1 cellular context compared by ENCODE assay signal in genomic region chr4:4541661-4542570, GRCh38.
TF ChIP-seq lines count a peak whose summit lies in the region.

TSS of gene STX18 (minus strand) at chr4:4542048. CDS start at chr4:4541964, 84 bp downstream.

TF ChIP-seq in HepG2, 621 proteins besides CTCF, POLR2A, EP300 and RAD21 (continued from another document and continues in another):
- TF ChIP-seq ZBTB40 (IDR thresholded peaks at IDR 0.05), result peak; percentile 71
- TF ChIP-seq ZBTB40 (CRISPR knock-in tag; IDR thresholded peaks at IDR 0.05), result peak; percentile 96
- TF ChIP-seq ZFP90 (CRISPR knock-in tag; IDR thresholded peaks at IDR 0.05; ENCODE audit: borderline replicate concordance), result peak; percentile 93
- 0 out of 2 replicates have a peak, but pooled peaks have one; percentile 31 for TF ChIP-seq ADNP (CRISPR knock-in tag; IDR thresholded peaks at IDR 0.05)
- TF ChIP-seq THAP8 (CRISPR knock-in tag; IDR thresholded peaks at IDR 0.05; ENCODE audit: borderline replicate concordance), result no peak
- peak; percentile 73; the same call in 1 of the 2 replicates for TF ChIP-seq ZNF124 (CRISPR knock-in tag; IDR thresholded peaks at IDR 0.05)
- no peak for TF ChIP-seq ZFP36 (IDR thresholded peaks at IDR 0.05; ENCODE audit: borderline replicate concordance, low read depth, low read length, partially characterized antibody)
- peak; percentile 80 for TF ChIP-seq SKI (IDR thresholded peaks at IDR 0.05; ENCODE audit: partially characterized antibody)
- peak; percentile 93; the same call in 1 of the 2 replicates for TF ChIP-seq SNAPC4 (CRISPR knock-in tag; IDR thresholded peaks at IDR 0.05)
- peak; percentile 50; the same call in 1 of the 2 replicates for TF ChIP-seq ZNF275 (CRISPR knock-in tag; IDR thresholded peaks at IDR 0.05; ENCODE audit: borderline replicate concordance)
- TF ChIP-seq NONO (IDR thresholded peaks at IDR 0.05), result no peak
- peak; percentile 100 for TF ChIP-seq NONO (CRISPR knock-in tag; conservative IDR thresholded peaks at IDR 0.05)
- peak; percentile 91 for TF ChIP-seq ZNF205 (CRISPR knock-in tag; IDR thresholded peaks at IDR 0.05)
- peak; percentile 74; the same call in 1 of the 2 replicates for TF ChIP-seq NR2F2 (IDR thresholded peaks at IDR 0.05; ENCODE audit: borderline replicate concordance, low read depth)
- peak; percentile 82; the same call in 1 of the 2 replicates for TF ChIP-seq NKX3-1 (CRISPR knock-in tag; IDR thresholded peaks at IDR 0.05)
- peak; percentile 77 for TF ChIP-seq RERE (CRISPR knock-in tag; IDR thresholded peaks at IDR 0.05; ENCODE audit: low read depth)
- peak; percentile 96 for TF ChIP-seq ZNF761 (CRISPR knock-in tag; conservative IDR thresholded peaks at IDR 0.05)
- TF ChIP-seq SALL2 (CRISPR knock-in tag; IDR thresholded peaks at IDR 0.05), result peak; percentile 99
- peak; percentile 98 for TF ChIP-seq ZSCAN31 (CRISPR knock-in tag; IDR thresholded peaks at IDR 0.05; ENCODE audit: low read depth)
- peak; percentile 97 for TF ChIP-seq ZNF580 (CRISPR knock-in tag; IDR thresholded peaks at IDR 0.05; ENCODE audit: borderline replicate concordance, low read depth)
- TF ChIP-seq SKIL (CRISPR knock-in tag; IDR thresholded peaks at IDR 0.05; ENCODE audit: borderline replicate concordance), result peak; percentile 67; the same call in 1 of the 2 replicates
